ENCODE assay signal across 8 cellular contexts in genomic region chr15:42490743-42491539, GRCh38. TPM values are rescaled to one million over a fixed set of nuclear protein-coding genes. Genes with fewer than 3 reads are reported as not detected.
DNase-seq lines count a peak whose midpoint lies in the region; TF ChIP-seq lines count a peak whose summit lies in the region.

TSS of gene ZNF106 (minus strand) at chr15:42491141. CDS start at chr15:42472289, 18,852 bp downstream.

- H3K4me3 ChIP-seq in H7 (ENCODE audit: insufficient read depth, low read depth, low read length) (peak within 1 kb of the TSS; percentile 92), SK-N-MC (peak within 1 kb of the TSS; percentile 98), neutrophil (ENCODE audit: low read depth in 1 of 2, low read length in 1 of 2) (peak within 1 kb of the TSS; percentile 91)

- DNase-seq in DMS114 treated with DMSO at 0.1 percent for 48 hours (lab: John Stamatoyannopoulos, UW; ENCODE audit: unreplicated experiment), result peak; percentile 93
- DNase-seq in H7, result peak; percentile 96
- peak; percentile 73 for DNase-seq in NCI-H1048 (lab: John Stamatoyannopoulos, UW)
- DNase-seq in SK-N-MC (ENCODE audit: low read depth, low spot score), result peak; percentile 57
- DNase-seq in activated naive CD4-positive, alpha-beta T cell treated with anti-CD3 and anti-CD28 coated beads, Interleukin-2, amount 10 ng/mL, durations not matched to agents 7 days and 5 days, result peak; percentile 89
- peak; percentile 94 for DNase-seq in germinal center (ENCODE audit: low spot score)
- DNase-seq in substantia nigra (lab: John Stamatoyannopoulos, UW), result peak in 48 of 49 donors; percentile 33 to 91 (median 80)

- peaks cover 59% of the 10 kb centered on the region for H3K4me1 Mint-ChIP-seq in activated naive CD4-positive, alpha-beta T cell treated with anti-CD3 and anti-CD28 coated beads, Interleukin-2, amount 10 ng/mL, durations not matched to agents 7 days and 5 days

- no peaks in the 10 kb centered on the region for H3K9me3 Mint-ChIP-seq in activated naive CD4-positive, alpha-beta T cell treated with anti-CD3 and anti-CD28 coated beads, Interleukin-2, amount 10 ng/mL, durations not matched to agents 7 days and 5 days

- H3K36me3 Mint-ChIP-seq in activated naive CD4-positive, alpha-beta T cell treated with anti-CD3 and anti-CD28 coated beads, Interleukin-2, amount 10 ng/mL, durations not matched to agents 7 days and 5 days, result peaks cover 11% of the 10 kb centered on the region

- TF ChIP-seq CTCF in neutrophil (IDR thresholded peaks at IDR 0.05), result no peak

- peak within 1 kb of the TSS; percentile 98 for H3K9ac ChIP-seq in SK-N-MC (ENCODE audit: insufficient read length)

- H3K9me3 ChIP-seq in SK-N-MC (ENCODE audit: low read depth, low read length) (no peaks in the 10 kb centered on the region), neutrophil (no peaks in the 10 kb centered on the region)

- no peaks in the 10 kb centered on the region for H3K27me3 Mint-ChIP-seq in activated naive CD4-positive, alpha-beta T cell treated with anti-CD3 and anti-CD28 coated beads, Interleukin-2, amount 10 ng/mL, durations not matched to agents 7 days and 5 days

- CTCF ChIA-PET in activated naive CD4-positive, alpha-beta T cell treated with anti-CD3 and anti-CD28 coated beads, Interleukin-2, amount 10 ng/mL, durations not matched to agents 7 days and 5 days (lab: Charles Lee), result interaction anchor here (1.4 kb wide), 1 partner anchor 56 kb away, joined by 4 read pairs; no protein-coding TSS in a partner anchor

- H3K36me3 ChIP-seq in H7 (replicated peaks; ENCODE audit: control insufficient read depth, insufficient read depth, low read length) (no peaks in the 10 kb centered on the region), SK-N-MC (ENCODE audit: insufficient read depth, low read length) (no peaks in the 10 kb centered on the region; the same call in 1 of the 2 replicates), neutrophil (no peaks in the 10 kb centered on the region)

- peaks cover 70 to 73% of the 10 kb centered on the region in 2 experiments for H3K4me1 ChIP-seq in neutrophil (ENCODE audit: control insufficient read depth in 1 of 2, insufficient read depth in 1 of 2, low read depth in 1 of 2, low read length in 1 of 2)

- peak within 1 kb of the TSS; percentile 90 for H3K27ac ChIP-seq in SK-N-MC
- H3K27ac ChIP-seq in neutrophil, result peak within 1 kb of the TSS; percentile 95
- H3K27ac ChIP-seq in substantia nigra (ENCODE audit: low read depth, low read length, poor library complexity, severe bottlenecking), result peak within 1 kb of the TSS; percentile 93

- H3K27me3 ChIP-seq in H7 (ENCODE audit: control insufficient read depth, insufficient read depth, low read length) (no peaks in the 10 kb centered on the region), neutrophil (no peaks in the 10 kb centered on the region)

- H3K4me3 Mint-ChIP-seq in activated naive CD4-positive, alpha-beta T cell treated with anti-CD3 and anti-CD28 coated beads, Interleukin-2, amount 10 ng/mL, durations not matched to agents 7 days and 5 days, result peak within 1 kb of the TSS; percentile 90

- H3K27ac Mint-ChIP-seq in activated naive CD4-positive, alpha-beta T cell treated with anti-CD3 and anti-CD28 coated beads, Interleukin-2, amount 10 ng/mL, durations not matched to agents 7 days and 5 days, result peak within 1 kb of the TSS; percentile 95

RNA-seq across cellular contexts. Expression of gene ZNF106, which starts in this region (rescaled TPM):
- total RNA-seq in H7 (2014; rRNA removed; shearing (Covaris generic)), result 21.8 and 29.2 TPM in 2 replicates

Comparison
In these comparisons a context has a peak if more than half of its experiments do, and no peak if none do; other contexts are left out.
1. Peak in every context shown above with its lines: DNase-seq, H3K4me3 ChIP-seq and H3K27ac ChIP-seq.